Comparison of ENCODE assay signal across 20 cellular contexts in genomic region chr12:120858306-120859088, GRCh38.
"Had no signal": no experiment of that assay in that cellular context is flagged by ENCODE, and none has a peak within 500 bp of the region (broad histone marks: within the 10 kb centered on the region; RNA-seq: fewer than 3 reads in every experiment).

No MANE protein-coding gene starts in this region.

- H3K27ac ChIP-seq: cardiac muscle cell, esophagus squamous epithelium, parathyroid adenoma, sigmoid colon, thyroid gland had no signal

- H3K9me3 Mint-ChIP-seq: activated naive CD8-positive, alpha-beta T cell treated with anti-CD3 and anti-CD28 coated beads, Interleukin-2, amount 10 ng/mL, durations not matched to agents 7 days and 5 days had no signal

- FAIRE-seq: urothelium cell line had no signal

- ATAC-seq: left ventricle myocardium superior; mucosa of descending colon; naive thymus-derived CD4-positive, alpha-beta T cell had no signal

- H3K4me3 ChIP-seq: cardiac muscle cell, esophagus squamous epithelium, mucosa of descending colon, sigmoid colon, thyroid gland had no signal

- DNase-seq: activated CD4-positive, alpha-beta T cell treated with anti-CD3 and anti-CD28 coated beads, Interleukin-2, amount 50 U/mL, for 4 hours; activated CD4-positive, CD25-positive, alpha-beta regulatory T cell treated with anti-CD3 and anti-CD28 coated beads, Interleukin-2, amount 50 U/mL, for 72 hours; activated naive CD4-positive, alpha-beta T cell; activated naive CD8-positive, alpha-beta T cell treated with anti-CD3 and anti-CD28 coated beads, Interleukin-2, amount 10 ng/mL, durations not matched to agents 7 days and 5 days; amygdala; dermis blood vessel endothelial cell; effector memory CD4-positive, alpha-beta T cell; esophagus squamous epithelium; left ventricle myocardium superior; mesenchymal stem cell; mucosa of descending colon; naive thymus-derived CD4-positive, alpha-beta T cell; sigmoid colon; stimulated activated naive CD4-positive, alpha-beta T cell treated with Interleukin-2 at 50 U/mL for 16 hours; thyroid gland had no signal

- H3K4me3 Mint-ChIP-seq: activated naive CD8-positive, alpha-beta T cell treated with anti-CD3 and anti-CD28 coated beads, Interleukin-2, amount 10 ng/mL, durations not matched to agents 7 days and 5 days; T-helper 1 cell treated with Interleukin-12 subunit alpha and Interleukin-12 subunit beta and Interleukin-4 antibody, amounts not matched to agents 30 μg/mL and 1 μg/mL, for 36 hours had no signal

- H3K27ac Mint-ChIP-seq: activated naive CD8-positive, alpha-beta T cell treated with anti-CD3 and anti-CD28 coated beads, Interleukin-2, amount 10 ng/mL, durations not matched to agents 7 days and 5 days; T-helper 1 cell treated with Interleukin-12 subunit alpha and Interleukin-12 subunit beta and Interleukin-4 antibody, amounts not matched to agents 30 μg/mL and 1 μg/mL, for 36 hours had no signal

- H3K9me3 ChIP-seq: esophagus squamous epithelium, mucosa of descending colon, neutrophil, sigmoid colon, thyroid gland had no signal

- H3K9ac ChIP-seq: parathyroid adenoma had no signal

- H2AFZ ChIP-seq: parathyroid adenoma had no signal

- H3K27me3 Mint-ChIP-seq: activated naive CD8-positive, alpha-beta T cell treated with anti-CD3 and anti-CD28 coated beads, Interleukin-2, amount 10 ng/mL, durations not matched to agents 7 days and 5 days; naive thymus-derived CD4-positive, alpha-beta T cell had no signal

- H3K27me3 ChIP-seq: cardiac muscle cell, esophagus squamous epithelium, neutrophil, sigmoid colon, thyroid gland had no signal

- H3K36me3 ChIP-seq: cardiac muscle cell, neutrophil, sigmoid colon, thyroid gland had no signal
